1 cellular context compared by ENCODE assay signal in the genomic region with DNA sequence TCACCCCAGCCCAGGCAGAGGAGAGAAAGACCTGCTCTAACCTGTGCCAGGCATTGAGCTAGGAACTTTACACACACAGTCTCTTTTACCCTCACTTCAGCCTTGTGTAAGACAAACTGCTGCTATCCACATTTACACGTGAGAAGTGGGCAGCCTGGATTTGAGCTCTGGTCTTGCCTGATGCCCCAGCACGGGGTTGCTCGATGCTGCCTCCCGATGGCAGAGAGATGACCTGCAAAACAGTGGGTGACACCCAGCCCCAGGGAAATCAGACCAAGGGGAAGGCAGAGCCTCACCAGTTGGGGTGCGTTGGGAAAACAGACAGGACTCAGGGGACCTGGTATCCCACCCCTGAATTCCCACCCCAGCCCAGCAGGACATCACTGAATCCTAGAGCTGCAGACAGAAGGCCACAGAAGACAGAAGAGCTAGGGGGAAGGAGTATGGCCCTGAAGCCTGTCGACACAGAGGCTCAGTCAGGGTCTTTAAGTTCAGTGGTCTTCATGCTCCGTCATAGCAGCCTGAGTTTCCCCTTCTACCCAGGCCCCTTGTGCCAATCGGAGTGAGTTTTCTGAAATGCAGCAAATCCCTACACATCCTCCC.
TF ChIP-seq lines count a peak whose summit lies in the region.

No MANE protein-coding gene starts in this region.

TF ChIP-seq in IMR-90, 13 proteins besides CTCF, POLR2A, EP300 and RAD21:
- TF ChIP-seq SMC3 (IDR thresholded peaks at IDR 0.05; ENCODE audit: low read depth, low read length) (peak; percentile 65), BHLHE40 (IDR thresholded peaks at IDR 0.05; ENCODE audit: low read depth, low read length) (peak; percentile 27; the same call in 1 of the 2 replicates)
- TF ChIP-seq, protein P1, sequence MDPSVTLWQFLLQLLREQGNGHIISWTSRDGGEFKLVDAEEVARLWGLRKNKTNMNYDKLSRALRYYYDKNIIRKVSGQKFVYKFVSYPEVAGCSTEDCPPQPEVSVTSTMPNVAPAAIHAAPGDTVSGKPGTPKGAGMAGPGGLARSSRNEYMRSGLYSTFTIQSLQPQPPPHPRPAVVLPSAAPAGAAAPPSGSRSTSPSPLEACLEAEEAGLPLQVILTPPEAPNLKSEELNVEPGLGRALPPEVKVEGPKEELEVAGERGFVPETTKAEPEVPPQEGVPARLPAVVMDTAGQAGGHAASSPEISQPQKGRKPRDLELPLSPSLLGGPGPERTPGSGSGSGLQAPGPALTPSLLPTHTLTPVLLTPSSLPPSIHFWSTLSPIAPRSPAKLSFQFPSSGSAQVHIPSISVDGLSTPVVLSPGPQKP (IDR thresholded peaks at IDR 0.05; ENCODE audit: borderline replicate concordance, low read depth, low read length), result no peak
TF ChIP-seq in IMR-90: peak in this region for 2.
